ENCODE assay signal across 31 cellular contexts in the genomic region with DNA sequence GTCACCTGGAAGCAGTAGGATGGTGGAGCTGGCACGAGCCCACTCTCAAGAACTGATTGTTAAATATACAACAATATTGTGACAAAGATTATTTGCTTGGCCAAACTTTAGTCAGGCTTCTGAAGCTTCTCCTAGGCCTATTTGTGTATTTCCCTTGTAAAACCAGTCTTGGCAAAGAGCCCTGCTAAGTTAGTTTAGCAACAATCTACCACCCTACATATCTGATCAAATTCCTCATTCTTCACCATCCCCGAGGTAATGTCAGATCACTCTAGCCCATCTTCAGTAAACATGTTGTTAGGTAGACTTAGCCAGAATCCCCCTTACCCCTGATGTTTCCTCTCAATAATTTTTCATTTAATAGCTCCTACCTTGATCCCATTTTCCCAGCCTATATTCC. TPM values are rescaled to one million over a fixed set of nuclear protein-coding genes. Genes with fewer than 3 reads are reported as not detected.
"Had no signal": no experiment of that assay in that cellular context is flagged by ENCODE, and none has a peak within 500 bp of the region (broad histone marks: within the 10 kb centered on the region; RNA-seq: fewer than 3 reads in every experiment).

No MANE protein-coding gene starts in this region.

- H3K27ac ChIP-seq: adrenal gland, body of pancreas, brain microvascular endothelial cell, breast epithelium, VCaP had no signal

- ATAC-seq: activated CD8-positive, alpha-beta memory T cell treated with anti-CD3 and anti-CD28 coated beads, Interleukin-2, amount 10 ng/mL, durations not matched to agents 7 days and 5 days; activated CD8-positive, alpha-beta T cell treated with anti-CD3 and anti-CD28 coated beads, Interleukin-2, amount 10 ng/mL, durations not matched to agents 7 days and 5 days; body of pancreas had no signal

- H3K4me1 ChIP-seq: body of pancreas, breast epithelium had no signal

- H3K9me3 ChIP-seq: adrenal gland, body of pancreas, breast epithelium had no signal

- H3K27me3 ChIP-seq: adrenal gland, body of pancreas, brain microvascular endothelial cell, breast epithelium had no signal

- H3K4me3 ChIP-seq: adrenal gland, body of pancreas, breast epithelium had no signal

- H3K36me3 ChIP-seq: adrenal gland, brain microvascular endothelial cell, breast epithelium had no signal

- DNase-seq: activated B cell treated with CpG ODN at 0.5 μM for 24 hours; activated CD4-positive, alpha-beta memory T cell treated with anti-CD3 and anti-CD28 coated beads, Interleukin-2, amount 10 ng/mL, durations not matched to agents 7 days and 5 days; activated CD4-positive, alpha-beta T cell treated with anti-CD3 and anti-CD28 coated beads for 4 hours; activated CD4-positive, alpha-beta T cell treated with anti-CD3 and anti-CD28 coated beads, Interleukin-2, amount 10 ng/mL, durations not matched to agents 24 days and 14 days; activated CD4-positive, alpha-beta T cell treated with anti-CD3 and anti-CD28 coated beads, Interleukin-2, amount 50 U/mL, for 48 hours; activated CD4-positive, CD25-positive, alpha-beta regulatory T cell treated with anti-CD3 and anti-CD28 coated beads, Interleukin-2, amount 50 U/mL, for 72 hours; activated CD8-positive, alpha-beta memory T cell treated with anti-CD3 and anti-CD28 coated beads for 24 hours; activated CD8-positive, alpha-beta memory T cell treated with anti-CD3 and anti-CD28 coated beads, Interleukin-2, amount 10 ng/mL, durations not matched to agents 7 days and 5 days; activated CD8-positive, alpha-beta memory T cell treated with anti-CD3 and anti-CD28 coated beads, Interleukin-2, amount 50 U/mL, for 48 hours; activated CD8-positive, alpha-beta T cell treated with anti-CD3 and anti-CD28 coated beads, Interleukin-2, amount 10 ng/mL, durations not matched to agents 7 days and 5 days; activated effector memory CD4-positive, alpha-beta T cell treated with Interleukin-2 at 50 U/mL for 16 hours; activated gamma-delta T cell; activated naive CD4-positive, alpha-beta T cell treated with anti-CD3 and anti-CD28 coated beads, Interleukin-2, amount 10 ng/mL, durations not matched to agents 7 days and 5 days; activated naive CD4-positive, alpha-beta T cell treated with Interleukin-2 at 50 U/mL for 16 hours; activated naive CD8-positive, alpha-beta T cell treated with anti-CD3 and anti-CD28 coated beads for 36 hours; activated T-cell treated with anti-CD3 and anti-CD28 coated beads, Interleukin-2, amount 50 U/mL, for 24 hours; activated T-cell treated with anti-CD3 and anti-CD28 coated beads, Interleukin-2, amount 50 U/mL, for 48 hours; adrenal gland; amniotic stem cell; aorta; body of pancreas; brain microvascular endothelial cell; caudate nucleus; cerebellar nuclear complex; SW 1271; T-helper 1 cell; T-helper 2 cell; T-helper 9 cell had no signal

RNA-seq across cellular contexts. Expression of a gene that starts 39.6 kb away (rescaled TPM):
- total RNA-seq: activated B cell treated with CpG ODN at 0.5 μM for 24 hours, astrocyte, body of pancreas had no signal
